ENCODE assay signal across 10 cellular contexts in genomic region chr1:43935711-43936427, GRCh38. TPM values are rescaled to one million over a fixed set of nuclear protein-coding genes. Genes with fewer than 3 reads are reported as not detected.
DNase-seq lines count a peak whose midpoint lies in the region; ATAC-seq lines count a peak whose summit lies in the region.
"Had no signal": no experiment of that assay in that cellular context is flagged by ENCODE, and none has a peak within 500 bp of the region (broad histone marks: within the 10 kb centered on the region; RNA-seq: fewer than 3 reads in every experiment).

No MANE protein-coding gene starts in this region.

- peak overlapping the region; percentile 36 for H3K4me3 Mint-ChIP-seq in T-helper 17 cell

- peaks cover 14% of the 10 kb centered on the region for H3K36me3 Mint-ChIP-seq in T-helper 17 cell (ENCODE audit: low read depth)

- H3K4me3 ChIP-seq in iPS-20b (ENCODE audit: low read length) = peak overlapping the region; percentile 59; the same call in 1 of the 2 replicates
- H3K4me3 ChIP-seq in stomach smooth muscle (ENCODE audit: low read length in 2 of 2) = peak overlapping the region; percentile 43 to 69
- H3K4me3 ChIP-seq: A549 had no signal

- H3K27ac ChIP-seq in iPS-20b (ENCODE audit: low read length) (no peak overlapping the region), stomach smooth muscle (ENCODE audit: low read length) (no peak overlapping the region)

- ATAC-seq in T-helper 17 cell (no peak), GM19324 (IDR thresholded peaks at IDR 0.05; ENCODE audit: low FRiP score, unreplicated experiment) (no peak), HG03196 (IDR thresholded peaks at IDR 0.05; ENCODE audit: unreplicated experiment) (no peak)

- H3K9ac ChIP-seq in iPS-20b (ENCODE audit: low read depth, low read length) = no peak overlapping the region
- peak overlapping the region; percentile 13 to 58 for H3K9ac ChIP-seq in stomach smooth muscle (ENCODE audit: low read length in 2 of 2)

- no peaks in the 10 kb centered on the region for H3K9me3 ChIP-seq in T-helper 17 cell (ENCODE audit: control insufficient read depth, low read length, poor library complexity, severe bottlenecking)
- H3K9me3 ChIP-seq in iPS-20b (ENCODE audit: insufficient read depth, low read depth, low read length) = no peaks in the 10 kb centered on the region
- H3K9me3 ChIP-seq in stomach smooth muscle (ENCODE audit: control insufficient read depth in 2 of 2, low read length in 2 of 2) = no peaks in the 10 kb centered on the region
- H3K9me3 ChIP-seq: A549 had no signal

- DNase-seq in NCI-H1105 (lab: John Stamatoyannopoulos, UW) (peak; percentile 32), NCI-H1105 treated with DMSO at 0.1 percent for 48 hours (lab: John Stamatoyannopoulos, UW) (no peak), T-helper 17 cell (no peak), T-helper 9 cell (no peak)
- DNase-seq: OCI-M1 had no signal

- peaks cover 48% of the 10 kb centered on the region for H3K27me3 ChIP-seq in iPS-20b (ENCODE audit: insufficient read depth, low read length)
- H3K27me3 ChIP-seq in stomach smooth muscle (ENCODE audit: control insufficient read depth in 1 of 2, insufficient read depth in 2 of 2, low read length in 2 of 2) = no peaks in the 10 kb centered on the region

- peaks cover 41% of the 10 kb centered on the region for H3K27me3 Mint-ChIP-seq in T-helper 17 cell

- H3K36me3 ChIP-seq in iPS-20b (ENCODE audit: insufficient read depth, low read depth, low read length) (peaks cover 8% of the 10 kb centered on the region; the same call in 1 of the 2 replicates), stomach smooth muscle (ENCODE audit: control insufficient read depth in 2 of 2, insufficient read depth in 2 of 2, low read length in 2 of 2) (no peaks in the 10 kb centered on the region)

- H3K27ac Mint-ChIP-seq in T-helper 17 cell = no peak overlapping the region

- H3K4me1 Mint-ChIP-seq in T-helper 17 cell = peaks cover 20% of the 10 kb centered on the region

- H3K4me1 ChIP-seq in iPS-20b (ENCODE audit: insufficient read depth, low read length) (peaks cover 19% of the 10 kb centered on the region), stomach smooth muscle (ENCODE audit: control insufficient read depth, insufficient read depth, low read length) (peaks cover 40% of the 10 kb centered on the region)

RNA-seq across cellular contexts. Expression of gene ARTN, which starts 2.3 kb away (rescaled TPM):
- under 1 TPM; 0.52 to 0.65 TPM for total RNA-seq in T-helper 17 cell

RNA-seq across cellular contexts. Expression of gene IPO13, which starts 10.9 kb away (rescaled TPM):
- total RNA-seq in T-helper 17 cell = 10 to 100 TPM; 10.6 to 12.5 TPM

RNA-seq across cellular contexts. Expression of gene DPH2, which starts 33.9 kb away (rescaled TPM):
- 10 to 100 TPM; 17.7 to 24.4 TPM for total RNA-seq in T-helper 17 cell

RNA-seq across cellular contexts. Expression of gene ATP6V0B, which starts 38.9 kb away (rescaled TPM):
- 10 to 100 TPM; 72.1 to 80.5 TPM for total RNA-seq in T-helper 17 cell

RNA-seq across cellular contexts. Expression of gene B4GALT2, which starts 43.1 kb away (rescaled TPM):
- 1 to 10 TPM; 2.8 to 3.4 TPM for total RNA-seq in T-helper 17 cell
